ENCODE assay signal across 8 cellular contexts in genomic region chr6:95923518-95923917, GRCh38.
A peak's percentile ranks its signal among the peaks of the same experiment; 100 is the strongest.
DNase-seq lines count a peak whose midpoint lies in the region; ATAC-seq, FAIRE-seq and TF ChIP-seq lines count a peak whose summit lies in the region.

No MANE protein-coding gene starts in this region.

- no peak overlapping the region for H3K4me3 ChIP-seq in body of pancreas

- ATAC-seq in HG03378 (IDR thresholded peaks at IDR 0.05; ENCODE audit: unreplicated experiment) (peak; percentile 55), body of pancreas (no peak), GM18520 (IDR thresholded peaks at IDR 0.05; ENCODE audit: unreplicated experiment) (no peak)

- FAIRE-seq in RCC 7860 (lab: Jason Lieb, UNC), result no peak

- 63 to 83% methylated on average over 1 of the region's 1 CpG for WGBS in body of pancreas, 2 donors

- DNase-seq in stimulated activated CD4-positive, alpha-beta T cell treated with anti-CD3 and anti-CD28 coated beads, Interleukin-15, amount 100 ng/mL, for 24 hours, result peak; percentile 19
- no peak for DNase-seq in stimulated activated CD4-positive, alpha-beta T cell treated with anti-CD3 and anti-CD28 coated beads, Interleukin-4, amount 100 ng/mL, for 1 hour
- DNase-seq in body of pancreas (peak in 2 of 4 donors; percentile 17 to 40), CD14-positive monocyte (ENCODE audit: low spot score) (no peak), kidney glomerular epithelial cell (lab: John Stamatoyannopoulos, UW) (no peak), RCC 7860 (ENCODE audit: low spot score) (no peak)

- intact Hi-C loops in body of pancreas (cut with DNase I) (no loop called here), CD14-positive monocyte (cut with micrococcal nuclease) (no loop called here)

- H3K27me3 ChIP-seq in body of pancreas, result no peaks in the 10 kb centered on the region

- TF ChIP-seq CTCF in body of pancreas (IDR thresholded peaks at IDR 0.05), result peak in 4 of 7 experiments; percentile 14 to 38 (median 37)
- TF ChIP-seq CTCF in CD14-positive monocyte (IDR thresholded peaks at IDR 0.05), result no peak

- no peaks in the 10 kb centered on the region for H3K9me3 Mint-ChIP-seq in CD14-positive monocyte

- H3K27ac ChIP-seq in body of pancreas, result no peak overlapping the region

- no peak overlapping the region for H3K27ac Mint-ChIP-seq in CD14-positive monocyte

- no peaks in the 10 kb centered on the region for H3K36me3 ChIP-seq in body of pancreas (replicated peaks in 1 of 2; ENCODE audit: insufficient read depth in 1 of 2, low read depth in 2 of 2)

- H3K4me3 Mint-ChIP-seq in CD14-positive monocyte, result no peak overlapping the region

- H3K27me3 Mint-ChIP-seq in CD14-positive monocyte (ENCODE audit: low read depth in 3 of 3), result peaks cover 0 to 3% (median 2%) of the 10 kb centered on the region in 3 donors

- no peaks in the 10 kb centered on the region for H3K36me3 Mint-ChIP-seq in CD14-positive monocyte

- H3K4me1 Mint-ChIP-seq in CD14-positive monocyte, result no peaks in the 10 kb centered on the region

- no peaks in the 10 kb centered on the region for H3K4me1 ChIP-seq in body of pancreas

- no peaks in the 10 kb centered on the region for H3K9me3 ChIP-seq in body of pancreas

- TF ChIP-seq POLR2A in body of pancreas (IDR thresholded peaks at IDR 0.05), result no peak
